Comparison of ENCODE assay signal across 8 cellular contexts in the genomic region with DNA sequence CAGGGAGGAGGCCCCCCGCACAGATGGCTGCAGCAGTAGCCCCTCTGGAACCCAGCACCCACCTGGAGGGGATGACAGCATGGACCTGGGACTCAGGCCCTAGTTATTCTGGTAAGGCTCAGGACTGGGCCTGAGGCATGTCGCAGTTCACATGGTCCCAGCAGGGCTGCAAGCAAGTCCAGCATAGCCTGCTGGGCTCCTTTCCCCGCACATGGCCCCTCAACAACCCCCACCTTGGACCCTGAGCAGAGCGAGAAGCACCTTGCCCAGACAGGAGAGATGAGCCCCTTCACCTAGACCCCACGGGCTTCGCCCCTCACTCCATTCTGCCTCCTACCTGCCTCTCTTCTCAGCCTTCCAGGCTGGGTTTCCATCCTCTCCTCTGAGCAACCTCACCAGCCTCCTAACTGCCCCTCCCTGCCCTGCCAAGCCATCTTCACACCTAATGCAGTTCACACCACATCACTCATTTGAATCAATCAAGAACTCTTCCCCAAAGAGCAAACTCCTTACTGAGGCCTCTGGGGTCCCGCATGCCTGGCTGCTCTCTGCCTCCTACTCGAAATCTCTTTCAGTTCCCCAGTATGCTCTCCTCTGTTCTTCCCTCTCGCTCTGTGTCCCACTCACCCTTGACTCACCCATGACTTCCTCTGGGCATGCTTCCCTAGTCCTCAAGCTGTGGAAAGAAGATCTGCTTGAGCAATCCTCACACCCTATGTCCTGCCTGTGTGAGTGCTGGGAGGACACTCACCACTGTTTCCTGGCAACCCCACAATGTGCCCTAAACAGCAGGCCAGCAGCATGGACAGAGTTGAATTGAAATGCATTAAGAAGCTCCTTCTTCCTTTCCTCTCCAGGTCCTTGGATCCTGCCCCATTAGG. TPM values are rescaled to one million over a fixed set of nuclear protein-coding genes. Genes with fewer than 3 reads are reported as not detected.
DNase-seq lines count a peak whose midpoint lies in the region; ATAC-seq and TF ChIP-seq lines count a peak whose summit lies in the region.

No MANE protein-coding gene starts in this region.

- no peak overlapping the region for H3K9ac ChIP-seq in MM.1S (ENCODE audit: low read length)

- no peak overlapping the region; the same call in 1 of the 2 replicates for H2AFZ ChIP-seq in MM.1S (ENCODE audit: low read length)

- POLR2A ChIA-PET in RWPE1 (lab: Yijun Ruan, JAX; ENCODE audit: low non-redundant PET): interaction anchor here (0.6 to 0.7 kb wide), 2 partner anchors 119 to 213 kb away, joined by 4 read pairs; no protein-coding TSS in a partner anchor
- POLR2A ChIA-PET in naive thymus-derived CD4-positive, alpha-beta T cell (lab: Charles Lee): no interaction called here

- intact Hi-C loops in naive thymus-derived CD4-positive, alpha-beta T cell (cut with micrococcal nuclease): no loop called here

- peak overlapping the region; percentile 78 for H3K27ac ChIP-seq in RWPE1
- no peak overlapping the region for H3K27ac ChIP-seq in naive thymus-derived CD4-positive, alpha-beta T cell (ENCODE audit: low read depth, low read length)
- H3K27ac ChIP-seq in MM.1S (ENCODE audit: low read length): no peak overlapping the region

- peak; percentile 81 for ATAC-seq in naive thymus-derived CD4-positive, alpha-beta T cell

- H3K27me3 ChIP-seq in naive thymus-derived CD4-positive, alpha-beta T cell (ENCODE audit: control insufficient read depth in 2 of 2, insufficient read depth in 2 of 2, low read length in 2 of 2): no peaks in the 10 kb centered on the region
- no peaks in the 10 kb centered on the region for H3K27me3 ChIP-seq in MM.1S (replicated peaks; ENCODE audit: insufficient read depth, low read length)

- peaks cover 21% of the 10 kb centered on the region for H3K4me1 Mint-ChIP-seq in activated T-cell treated with anti-CD3 and anti-CD28 coated beads, Interleukin-2, amount 50 U/mL, for 24 hours (ENCODE audit: low read depth)
- peaks cover 22 to 67% (median 47%) of the 10 kb centered on the region in 7 donors for H3K4me1 Mint-ChIP-seq in naive thymus-derived CD4-positive, alpha-beta T cell

- no peak for DNase-seq in activated T-cell treated with anti-CD3 and anti-CD28 coated beads, Interleukin-2, amount 50 U/mL, for 24 hours
- DNase-seq in activated T-cell treated with anti-CD3 and anti-CD28 coated beads, Interleukin-2, amount 50 U/mL, for 1 hour: no peak
- DNase-seq in RWPE1 (ENCODE audit: low spot score): peak; percentile 87
- DNase-seq in epithelial cell of proximal tubule (ENCODE audit: low read depth): peak; percentile 98
- no peak for DNase-seq in naive thymus-derived CD4-positive, alpha-beta T cell
- no peak for DNase-seq in MM.1S
- DNase-seq in 8988T: no peak
- DNase-seq in NCI-H128 (lab: John Stamatoyannopoulos, UW; ENCODE audit: unreplicated experiment): no peak

- peaks cover 3 to 24% of the 10 kb centered on the region in 2 donors for H3K4me1 ChIP-seq in naive thymus-derived CD4-positive, alpha-beta T cell (ENCODE audit: control insufficient read depth in 2 of 2, insufficient read depth in 2 of 2, low read length in 2 of 2)
- no peaks in the 10 kb centered on the region for H3K4me1 ChIP-seq in MM.1S (ENCODE audit: low read length)

- no peaks in the 10 kb centered on the region for H3K36me3 ChIP-seq in naive thymus-derived CD4-positive, alpha-beta T cell (ENCODE audit: control insufficient read depth in 2 of 3, insufficient read depth in 3 of 3, low read length in 3 of 3)
- no peaks in the 10 kb centered on the region for H3K36me3 ChIP-seq in MM.1S (replicated peaks; ENCODE audit: insufficient read depth, low read length)

- no peaks in the 10 kb centered on the region for H4K20me1 ChIP-seq in MM.1S (ENCODE audit: insufficient read depth, low read length)

- no peaks in the 10 kb centered on the region for H3K9me3 Mint-ChIP-seq in activated T-cell treated with anti-CD3 and anti-CD28 coated beads, Interleukin-2, amount 50 U/mL, for 24 hours
- no peaks in the 10 kb centered on the region for H3K9me3 Mint-ChIP-seq in naive thymus-derived CD4-positive, alpha-beta T cell

- H3K27ac Mint-ChIP-seq in activated T-cell treated with anti-CD3 and anti-CD28 coated beads, Interleukin-2, amount 50 U/mL, for 24 hours: peak overlapping the region; percentile 12
- peak overlapping the region; percentile 13 to 93 (median 75) for H3K27ac Mint-ChIP-seq in naive thymus-derived CD4-positive, alpha-beta T cell

- no peaks in the 10 kb centered on the region for H3F3A ChIP-seq in MM.1S (ENCODE audit: insufficient read depth, low read length)

- TF ChIP-seq CTCF in RWPE1 (conservative IDR thresholded peaks at IDR 0.05; ENCODE audit: low read depth) (no peak), epithelial cell of proximal tubule (conservative IDR thresholded peaks at IDR 0.05; ENCODE audit: low read depth, low read length) (no peak), MM.1S (IDR thresholded peaks at IDR 0.05; ENCODE audit: low read length) (no peak)

- no peaks in the 10 kb centered on the region for H3K9me2 ChIP-seq in MM.1S (replicated peaks; ENCODE audit: insufficient read depth, low read length)

- CTCF ChIA-PET in RWPE1 (lab: Yijun Ruan, JAX): interaction anchor here (0.6 kb wide), 2 partner anchors 21 to 41 kb away, joined by 3 to 4 read pairs; no protein-coding TSS in a partner anchor
- CTCF ChIA-PET in naive thymus-derived CD4-positive, alpha-beta T cell (lab: Charles Lee): interaction anchor here (0.8 kb wide), 1 partner anchor 97 kb away, joined by 3 read pairs; no protein-coding TSS in a partner anchor

- no peaks in the 10 kb centered on the region for H3K36me3 Mint-ChIP-seq in activated T-cell treated with anti-CD3 and anti-CD28 coated beads, Interleukin-2, amount 50 U/mL, for 24 hours (ENCODE audit: low read depth)
- peaks cover 0 to 2% (median 0%) of the 10 kb centered on the region in 5 donors for H3K36me3 Mint-ChIP-seq in naive thymus-derived CD4-positive, alpha-beta T cell

- no peaks in the 10 kb centered on the region for H3K9me3 ChIP-seq in naive thymus-derived CD4-positive, alpha-beta T cell (ENCODE audit: control insufficient read depth in 2 of 3, low read length in 3 of 3)
- H3K9me3 ChIP-seq in MM.1S (replicated peaks; ENCODE audit: insufficient read depth, low read length): no peaks in the 10 kb centered on the region

- no peak overlapping the region for H3K4me3 Mint-ChIP-seq in activated T-cell treated with anti-CD3 and anti-CD28 coated beads, Interleukin-2, amount 50 U/mL, for 24 hours
- peak overlapping the region in 4 of 10 donors; percentile 1 to 74 (median 14) for H3K4me3 Mint-ChIP-seq in naive thymus-derived CD4-positive, alpha-beta T cell

- no peaks in the 10 kb centered on the region for H3K79me2 ChIP-seq in MM.1S (ENCODE audit: low read length)

- no peaks in the 10 kb centered on the region for H3K27me3 Mint-ChIP-seq in activated T-cell treated with anti-CD3 and anti-CD28 coated beads, Interleukin-2, amount 50 U/mL, for 24 hours
- H3K27me3 Mint-ChIP-seq in naive thymus-derived CD4-positive, alpha-beta T cell: no peaks in the 10 kb centered on the region

- H3K4me2 ChIP-seq in MM.1S (ENCODE audit: low read depth, low read length): no peak overlapping the region

- H3K4me3 ChIP-seq in epithelial cell of proximal tubule (ENCODE audit: low read depth, low read length): no peak overlapping the region
- no peak overlapping the region for H3K4me3 ChIP-seq in naive thymus-derived CD4-positive, alpha-beta T cell (ENCODE audit: low read length)
- H3K4me3 ChIP-seq in MM.1S (ENCODE audit: low read length): no peak overlapping the region

RNA-seq across cellular contexts. Expression of a gene that starts 9.4 kb away (rescaled TPM):
- 12.1 and 24.2 TPM in 2 replicates for total RNA-seq in epithelial cell of proximal tubule
- 100 to 1,000 TPM in 1 of 5 experiments, 10 to 100 TPM in 4; 48.8 to 234 (median 72.3) TPM for total RNA-seq in naive thymus-derived CD4-positive, alpha-beta T cell
- polyA plus RNA-seq in naive thymus-derived CD4-positive, alpha-beta T cell: 10 to 100 TPM; 24.8 to 97.1 TPM

RNA-seq across cellular contexts. Expression of a gene that starts 32.3 kb away (rescaled TPM):
- 27.4 and 45.4 TPM in 2 replicates for total RNA-seq in epithelial cell of proximal tubule
- 10 to 100 TPM; 17.5 to 60.2 (median 39.5) TPM for total RNA-seq in naive thymus-derived CD4-positive, alpha-beta T cell
- 10 to 100 TPM; 37.4 to 45.8 TPM for polyA plus RNA-seq in naive thymus-derived CD4-positive, alpha-beta T cell

RNA-seq across cellular contexts. Expression of a gene that starts 51.5 kb away (rescaled TPM):
- 33.0 and 65.7 TPM in 2 replicates for total RNA-seq in epithelial cell of proximal tubule
- 10 to 100 TPM; 20.6 to 72.4 (median 58.6) TPM for total RNA-seq in naive thymus-derived CD4-positive, alpha-beta T cell
- 100 to 1,000 TPM; 224 to 235 TPM for polyA plus RNA-seq in naive thymus-derived CD4-positive, alpha-beta T cell

Comparison
In these comparisons a context has a peak if more than half of its experiments do, and no peak if none do; other contexts are left out.
1. DNase-seq: peak in RWPE1 (single experiment) and epithelial cell of proximal tubule (single experiment); none in activated T-cell treated with anti-CD3 and anti-CD28 coated beads, Interleukin-2, amount 50 U/mL, for 24 hours (single experiment), activated T-cell treated with anti-CD3 and anti-CD28 coated beads, Interleukin-2, amount 50 U/mL, for 1 hour (single experiment), naive thymus-derived CD4-positive, alpha-beta T cell (0 of 9), MM.1S (single experiment), 8988T (single experiment) and NCI-H128 (single experiment).